ENCODE assay signal across 8 cellular contexts in the genomic region with DNA sequence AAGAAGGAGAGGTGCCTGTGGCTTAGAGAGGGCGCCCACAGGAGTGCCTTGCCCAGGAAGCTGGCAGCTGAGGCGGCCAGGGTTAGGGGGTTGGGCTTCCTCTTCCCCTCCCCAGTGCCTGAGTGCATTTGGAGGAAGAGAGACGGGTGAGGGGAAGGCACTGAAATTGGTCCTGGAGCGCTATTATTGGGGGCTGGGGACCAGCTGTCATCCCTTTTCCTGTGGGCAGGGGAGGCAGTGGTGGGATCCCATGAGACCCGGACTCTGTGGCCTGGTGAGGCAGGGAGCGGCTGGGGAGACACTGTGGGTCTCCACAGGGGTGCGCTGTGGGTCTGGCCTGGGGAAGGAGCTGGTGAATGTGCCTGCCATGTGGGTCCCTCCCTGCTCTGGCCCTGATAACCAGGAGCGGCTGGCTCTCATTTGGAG.
A peak's percentile ranks its signal among the peaks of the same experiment; 100 is the strongest.
DNase-seq lines count a peak whose midpoint lies in the region; ATAC-seq lines count a peak whose summit lies in the region.

No MANE protein-coding gene starts in this region.

- POLR2A ChIA-PET in T-cell (lab: Charles Lee): interaction anchor here (0.5 to 1.1 kb wide), 3 partner anchors 26 to 69 kb away, joined by 3 read pairs; no protein-coding TSS in a partner anchor

- H3K4me3 Mint-ChIP-seq in T-cell: peak overlapping the region; percentile 78 to 92 (median 81)
- peak overlapping the region; percentile 70 for H3K4me3 Mint-ChIP-seq in activated naive CD8-positive, alpha-beta T cell treated with anti-CD3 and anti-CD28 coated beads for 36 hours

- peak overlapping the region; percentile 99 to 100 for H3K27ac Mint-ChIP-seq in T-cell
- peak overlapping the region; percentile 93 for H3K27ac Mint-ChIP-seq in activated naive CD8-positive, alpha-beta T cell treated with anti-CD3 and anti-CD28 coated beads for 36 hours

- peaks cover 26% of the 10 kb centered on the region for H3K36me3 Mint-ChIP-seq in T-cell
- peaks cover 15% of the 10 kb centered on the region for H3K36me3 Mint-ChIP-seq in activated naive CD8-positive, alpha-beta T cell treated with anti-CD3 and anti-CD28 coated beads for 36 hours

- peak; percentile 71 to 81 (median 73) for ATAC-seq in T-cell (replicated peaks in 1 of 4)
- peak; percentile 26 for ATAC-seq in left lobe of liver

- peaks cover 93 to 98% (median 96%) of the 10 kb centered on the region in 3 donors for H3K4me1 Mint-ChIP-seq in T-cell
- peaks cover 62% of the 10 kb centered on the region for H3K4me1 Mint-ChIP-seq in activated naive CD8-positive, alpha-beta T cell treated with anti-CD3 and anti-CD28 coated beads for 36 hours

- H3K27me3 Mint-ChIP-seq in T-cell: no peaks in the 10 kb centered on the region
- no peaks in the 10 kb centered on the region for H3K27me3 Mint-ChIP-seq in activated naive CD8-positive, alpha-beta T cell treated with anti-CD3 and anti-CD28 coated beads for 36 hours

- peak; percentile 37 for DNase-seq in NCI-H2196 (lab: John Stamatoyannopoulos, UW; ENCODE audit: unreplicated experiment)
- DNase-seq in NCI-H2196 treated with DMSO at 0.1 percent for 48 hours (lab: John Stamatoyannopoulos, UW; ENCODE audit: unreplicated experiment): no peak
- peak; percentile 52 to 82 (median 74) for DNase-seq in T-cell
- peak; percentile 82 for DNase-seq in activated naive CD8-positive, alpha-beta T cell treated with anti-CD3 and anti-CD28 coated beads for 36 hours
- no peak for DNase-seq in left lobe of liver (ENCODE audit: low spot score)
- DNase-seq in stimulated activated CD8-positive, alpha-beta memory T cell treated with anti-CD3 and anti-CD28 coated beads, Interleukin-2, amount 100 ng/mL, for 1 hour (ENCODE audit: low read depth in 2 of 2): peak; percentile 49 to 68
- no peak for DNase-seq in mesenteric fat pad (ENCODE audit: low spot score)
- DNase-seq in NCI-H226: no peak

- CTCF ChIA-PET in T-cell (lab: Charles Lee): interaction anchor here (0.6 to 2.3 kb wide), 29 partner anchors 8 to 210 kb away, joined by 3 to 20 read pairs (median 4); no protein-coding TSS in a partner anchor

- no peaks in the 10 kb centered on the region for H3K9me3 Mint-ChIP-seq in T-cell
- no peaks in the 10 kb centered on the region for H3K9me3 Mint-ChIP-seq in activated naive CD8-positive, alpha-beta T cell treated with anti-CD3 and anti-CD28 coated beads for 36 hours

Comparison
In these comparisons a context has a peak if more than half of its experiments do, and no peak if none do; other contexts are left out.
1. DNase-seq: peak in NCI-H2196 (single experiment), T-cell (34 of 34), activated naive CD8-positive, alpha-beta T cell treated with anti-CD3 and anti-CD28 coated beads for 36 hours (single experiment) and stimulated activated CD8-positive, alpha-beta memory T cell treated with anti-CD3 and anti-CD28 coated beads, Interleukin-2, amount 100 ng/mL, for 1 hour (2 of 2); none in NCI-H2196 treated with DMSO at 0.1 percent for 48 hours (single experiment), left lobe of liver (single experiment), mesenteric fat pad (single experiment) and NCI-H226 (single experiment).